In the genomic region with DNA sequence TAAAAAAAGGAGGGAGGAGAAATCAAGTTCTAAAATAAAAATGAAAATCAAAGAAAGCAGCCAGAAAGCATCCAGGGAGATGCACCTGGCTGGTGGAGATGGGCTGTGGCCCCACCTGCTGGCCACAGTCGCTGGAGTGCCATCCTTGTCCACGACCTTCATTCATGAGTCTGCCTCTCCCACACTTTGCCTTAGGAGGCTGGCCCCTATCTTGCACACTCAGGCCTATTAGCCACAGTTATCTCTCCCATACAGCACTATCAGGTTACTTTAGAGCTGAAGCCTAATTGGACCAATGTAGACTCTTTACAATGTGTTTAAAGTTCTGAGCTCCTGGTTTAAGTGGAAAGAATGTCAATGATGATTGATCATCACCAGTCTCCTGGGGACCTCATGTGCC, we compare ENCODE assay signal across 8 cellular contexts.
DNase-seq lines count a peak whose midpoint lies in the region; ATAC-seq and TF ChIP-seq lines count a peak whose summit lies in the region.

No MANE protein-coding gene starts in this region.

- intact Hi-C loops in heart right ventricle (cut with DNase I) = no loop called here
- intact Hi-C loops in cardiac septum (cut with DNase I) = no loop called here

- H4K20me1 ChIP-seq in neural progenitor cell (ENCODE audit: low read depth) = no peaks in the 10 kb centered on the region

- no peaks in the 10 kb centered on the region for H3K36me3 ChIP-seq in heart right ventricle
- H3K36me3 ChIP-seq in neural progenitor cell = no peaks in the 10 kb centered on the region

- no peaks in the 10 kb centered on the region for H3K36me3 Mint-ChIP-seq in neural progenitor cell

- peaks cover 0 to 26% (median 6%) of the 10 kb centered on the region in 11 donors for H3K9me3 ChIP-seq in heart right ventricle
- H3K9me3 ChIP-seq in neural progenitor cell (ENCODE audit: low read depth) = peaks cover 6% of the 10 kb centered on the region

- ATAC-seq in heart right ventricle = no peak
- ATAC-seq in GM18519 (IDR thresholded peaks at IDR 0.05; ENCODE audit: low FRiP score, unreplicated experiment) = no peak
- ATAC-seq in HG03045 (IDR thresholded peaks at IDR 0.05; ENCODE audit: unreplicated experiment) = no peak

- peaks cover 11% of the 10 kb centered on the region for H3K9me3 Mint-ChIP-seq in neural progenitor cell

- no peaks in the 10 kb centered on the region for H3K27me3 Mint-ChIP-seq in neural progenitor cell (ENCODE audit: insufficient read depth, low read depth)

- no peaks in the 10 kb centered on the region for H3K79me2 ChIP-seq in neural progenitor cell (ENCODE audit: low read depth)

- H3K4me3 ChIP-seq in heart right ventricle (no peak overlapping the region), neural progenitor cell (no peak overlapping the region)

- TF ChIP-seq CTCF in heart right ventricle (IDR thresholded peaks at IDR 0.05) = peak in 6 of 9 donors; percentile 31 to 52 (median 38)
- TF ChIP-seq CTCF in neural progenitor cell (IDR thresholded peaks at IDR 0.05) = peak; percentile 86

- H3K4me2 ChIP-seq in neural progenitor cell = no peak overlapping the region

- no peak overlapping the region for H3K27ac Mint-ChIP-seq in neural progenitor cell

- no peak overlapping the region for H2AFZ ChIP-seq in neural progenitor cell (replicated peaks)

- H3K27ac ChIP-seq in heart right ventricle = no peak overlapping the region
- no peak overlapping the region for H3K27ac ChIP-seq in neural progenitor cell

- DNase-seq in heart right ventricle = no peak
- DNase-seq in cardiac septum (ENCODE audit: low spot score) = no peak
- peak; percentile 3 for DNase-seq in NCI-H2227 treated with DMSO at 0.1 percent for 48 hours (lab: John Stamatoyannopoulos, UW)
- peak; percentile 26 for DNase-seq in cerebellum (ENCODE audit: low spot score)
- DNase-seq in neural progenitor cell (ENCODE audit: low spot score) = peak; percentile 69
- no peak for DNase-seq in pons (ENCODE audit: low spot score)

- H3F3A ChIP-seq in neural progenitor cell (ENCODE audit: low read depth) = no peaks in the 10 kb centered on the region

- H3K4me1 Mint-ChIP-seq in neural progenitor cell = peaks cover 9% of the 10 kb centered on the region

- H3K4me3 Mint-ChIP-seq in neural progenitor cell = no peak overlapping the region

- H3K27me3 ChIP-seq in heart right ventricle (peaks cover 0 to 29% (median 3%) of the 10 kb centered on the region in 7 donors), neural progenitor cell (no peaks in the 10 kb centered on the region)

- 0% methylated on average over 2 of the region's 2 CpGs for WGBS in heart right ventricle, 2 donors

- no peak overlapping the region for H3K9ac ChIP-seq in neural progenitor cell

- H3K4me1 ChIP-seq in heart right ventricle (no peaks in the 10 kb centered on the region), neural progenitor cell (no peaks in the 10 kb centered on the region)

Comparison
In these comparisons a context has a peak if more than half of its experiments do, and no peak if none do; other contexts are left out.
1. DNase-seq: peak in NCI-H2227 treated with DMSO at 0.1 percent for 48 hours (single experiment), cerebellum (single experiment) and neural progenitor cell (single experiment); none in heart right ventricle (0 of 2), cardiac septum (single experiment) and pons (single experiment).